In the genomic region with DNA sequence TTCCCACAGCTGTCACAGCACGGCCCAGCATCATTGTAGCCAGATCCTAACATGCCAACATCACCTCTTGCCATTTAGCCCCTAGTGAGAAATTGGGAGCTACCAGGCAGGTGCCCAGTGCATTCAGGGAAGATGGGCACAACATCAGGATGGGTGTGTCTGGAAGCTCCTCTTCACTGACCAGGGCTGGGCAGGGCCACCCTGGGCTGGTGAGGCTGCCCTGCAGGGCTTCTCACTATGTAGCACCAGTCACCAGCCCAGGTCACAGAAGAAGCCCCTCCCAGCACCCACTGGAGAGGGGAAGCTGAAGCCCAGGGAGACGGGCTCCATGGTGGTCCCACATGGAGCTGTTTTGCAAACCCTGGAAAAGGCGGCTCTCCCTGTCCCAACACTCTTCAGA, we compare ENCODE assay signal across 21 cellular contexts.
"Had no signal": no experiment of that assay in that cellular context is flagged by ENCODE, and none has a peak within 500 bp of the region (broad histone marks: within the 10 kb centered on the region; RNA-seq: fewer than 3 reads in every experiment).

No MANE protein-coding gene starts in this region.

- H3K4me3 ChIP-seq: ascending aorta, esophagus muscularis mucosa, gastroesophageal sphincter, lower lobe of right lung, sigmoid colon, smooth muscle cell, stomach, suprapubic skin, tibial nerve had no signal

- DNase-seq: activated CD4-positive, alpha-beta T cell treated with anti-CD3 and anti-CD28 coated beads for 4 hours; activated CD4-positive, alpha-beta T cell treated with anti-CD3 and anti-CD28 coated beads, Interleukin-2, amount 50 U/mL, for 48 hours; activated CD4-positive, CD25-positive, alpha-beta regulatory T cell; brain microvascular endothelial cell; central memory CD4-positive, alpha-beta T cell; effector memory CD8-positive, alpha-beta T cell; hypothalamus; left colon; lower lobe of right lung; naive thymus-derived CD4-positive, alpha-beta T cell; retina; sigmoid colon; stimulated activated CD4-positive, alpha-beta T cell treated with anti-CD3 and anti-CD28 coated beads, Interleukin-15, amount 100 ng/mL, for 24 hours; T1000 had no signal

- H3K4me2 ChIP-seq: smooth muscle cell had no signal

- H3K27ac ChIP-seq: ascending aorta, brain microvascular endothelial cell, esophagus muscularis mucosa, gastroesophageal sphincter, lower lobe of right lung, sigmoid colon, stomach, suprapubic skin, tibial nerve had no signal

- H3K4me1 ChIP-seq: ascending aorta, esophagus muscularis mucosa, gastroesophageal sphincter, lower lobe of right lung, sigmoid colon, suprapubic skin, tibial nerve had no signal

- H3K27me3 ChIP-seq: ascending aorta, brain microvascular endothelial cell, esophagus muscularis mucosa, gastroesophageal sphincter, sigmoid colon, stomach, suprapubic skin, tibial nerve had no signal

- H3K9me3 ChIP-seq: ascending aorta, esophagus muscularis mucosa, gastroesophageal sphincter, lower lobe of right lung, sigmoid colon, stomach, suprapubic skin, tibial nerve had no signal
